In the genomic region with DNA sequence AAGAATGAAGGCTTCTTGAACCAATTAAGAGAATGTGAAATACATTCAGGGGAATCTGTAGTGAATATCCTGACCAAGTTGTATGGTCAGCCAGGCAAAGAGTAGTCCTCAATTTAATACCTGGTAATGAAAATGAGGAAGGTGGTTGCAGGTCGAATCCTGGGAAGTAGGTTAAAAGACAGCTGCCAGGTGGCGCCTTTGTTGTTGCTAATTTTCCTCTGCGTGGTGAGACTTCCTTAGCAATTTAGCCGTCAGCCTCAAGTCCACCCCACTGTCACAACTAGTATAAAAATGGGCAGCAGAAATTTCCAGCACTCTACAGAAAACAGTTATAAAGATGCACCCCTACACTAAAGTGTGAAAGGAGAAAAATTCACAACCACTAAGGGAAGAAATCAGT, we compare ENCODE assay signal across 9 cellular contexts.
DNase-seq lines count a peak whose midpoint lies in the region; ATAC-seq and TF ChIP-seq lines count a peak whose summit lies in the region.
"Had no signal": no experiment of that assay in that cellular context is flagged by ENCODE, and none has a peak within 500 bp of the region (broad histone marks: within the 10 kb centered on the region; RNA-seq: fewer than 3 reads in every experiment).

No MANE protein-coding gene starts in this region.

- H3K4me3 ChIP-seq in HCT116 (replicated peaks in 1 of 2; ENCODE audit: low read depth in 1 of 2, low read length in 2 of 2), result no peak overlapping the region
- H3K4me3 ChIP-seq in kidney epithelial cell (ENCODE audit: low read depth, low read length), result no peak overlapping the region
- H3K4me3 ChIP-seq: lower lobe of right lung had no signal

- TF ChIP-seq POLR2A in HCT116 (IDR thresholded peaks at IDR 0.05; ENCODE audit: borderline replicate concordance, extremely low read depth, insufficient read depth, insufficient read length), result no peak

- H3K79me2 ChIP-seq in HCT116 (ENCODE audit: insufficient read depth, low read length), result no peaks in the 10 kb centered on the region

- BruUV-seq in HCT116 (replicated peaks; lab: Mats Ljungman, UMichigan), result no TSS peak

- ATAC-seq in HCT116 (no peak), HG03139 (IDR thresholded peaks at IDR 0.05; ENCODE audit: unreplicated experiment) (no peak)

- TF ChIP-seq RAD21 in HCT116 (IDR thresholded peaks at IDR 0.05; ENCODE audit: low read depth), result peak; percentile 29; the same call in 1 of the 2 replicates

- peak; percentile 76 for DNase-seq in COR-L47 (lab: John Stamatoyannopoulos, UW)
- no peak for DNase-seq in HCT116 (ENCODE audit: low read depth, low spot score)
- no peak for DNase-seq in kidney epithelial cell (ENCODE audit: low read depth)
- DNase-seq in stimulated activated CD4-positive, alpha-beta T cell treated with anti-CD3 and anti-CD28 coated beads, Interleukin-1b, Interleukin-23, amount 100 ng/mL, for 48 hours, result no peak
- no peak for DNase-seq in activated T-cell treated with anti-CD3 and anti-CD28 coated beads, Interleukin-2, amount 50 U/mL, for 1 hour
- no peak for DNase-seq in globus pallidus (ENCODE audit: low spot score)
- DNase-seq: lower lobe of right lung had no signal

- no peaks in the 10 kb centered on the region for H3K9me3 ChIP-seq in HCT116 (ENCODE audit: control insufficient read depth in 1 of 2, insufficient read depth in 1 of 2, low read depth in 1 of 2, low read length in 2 of 2)
- H3K9me3 ChIP-seq: lower lobe of right lung had no signal

- no peak overlapping the region for H3K9ac ChIP-seq in HCT116 (ENCODE audit: low read length)

- peaks cover 21% of the 10 kb centered on the region for H3K27me3 ChIP-seq in HCT116 (ENCODE audit: insufficient read depth, low read length)
- H3K27me3 ChIP-seq in kidney epithelial cell (ENCODE audit: control insufficient read depth, insufficient read depth, low read length), result no peaks in the 10 kb centered on the region

- no peak overlapping the region for H3K4me2 ChIP-seq in HCT116 (ENCODE audit: low read length)

- POLR2A ChIA-PET in HCT116 (lab: Charles Lee), result no interaction called here

- RAD21 ChIA-PET in HCT116 (lab: Charles Lee; ENCODE audit: low non-redundant PET in 1 of 2, low total read pairs in 2 of 2, uncharacterized antibody in 2 of 2, unreplicated experiment in 2 of 2), result no interaction called here

- H2AFZ ChIP-seq in HCT116 (ENCODE audit: low read depth, low read length, poor library complexity, severe bottlenecking), result no peak overlapping the region

- intact Hi-C loops in HCT116 (cut with micrococcal nuclease), result no loop called here

- CTCF ChIA-PET in HCT116 (lab: Charles Lee), result interaction anchor here (1.2 kb wide), 1 partner anchor 342 kb away, joined by 5 read pairs; no protein-coding TSS in a partner anchor

- no peak overlapping the region for H3K27ac ChIP-seq in HCT116 (ENCODE audit: low read depth, low read length)
- peak overlapping the region; percentile 38; the same call in 1 of the 2 replicates for H3K27ac ChIP-seq in VCaP
- H3K27ac ChIP-seq: lower lobe of right lung had no signal

- H3K4me1 ChIP-seq in HCT116 (ENCODE audit: control insufficient read depth in 1 of 2, insufficient read depth in 2 of 2, low read length in 2 of 2), result no peaks in the 10 kb centered on the region
- H3K4me1 ChIP-seq: lower lobe of right lung had no signal

- H3K36me3 ChIP-seq in HCT116 (ENCODE audit: control insufficient read depth in 1 of 2, insufficient read depth in 2 of 2, low read length in 2 of 2) (no peaks in the 10 kb centered on the region), kidney epithelial cell (ENCODE audit: control insufficient read depth, insufficient read depth, low read length) (no peaks in the 10 kb centered on the region)
- H3K36me3 ChIP-seq: lower lobe of right lung had no signal

- no peaks in the 10 kb centered on the region for H4K20me1 ChIP-seq in HCT116 (ENCODE audit: insufficient read depth)

- peak in 2 of 3 experiments; percentile 15 to 16; a peak in 1 of 6 replicates for TF ChIP-seq CTCF in HCT116 (IDR thresholded peaks at IDR 0.05 in 2 of 3, conservative IDR thresholded peaks at IDR 0.05 in 1 of 3; ENCODE audit: borderline replicate concordance in 1 of 3, insufficient read depth in 1 of 3, low read depth in 2 of 3, low read length in 2 of 3)
- TF ChIP-seq CTCF in VCaP (conservative IDR thresholded peaks at IDR 0.05), result peak; percentile 31; the same call in 1 of the 2 replicates
- peak; percentile 29 for TF ChIP-seq CTCF in kidney epithelial cell (IDR thresholded peaks at IDR 0.05; ENCODE audit: insufficient read depth, low read length, poor library complexity, severe bottlenecking)

- no peaks in the 10 kb centered on the region for H3K9me2 ChIP-seq in HCT116 (ENCODE audit: insufficient read depth)

TF ChIP-seq in HCT116, 20 proteins besides CTCF, POLR2A, EP300 and RAD21:
- no peak for TF ChIP-seq CEBPB (IDR thresholded peaks at IDR 0.05; ENCODE audit: low read depth)
